34 cellular contexts compared by ENCODE assay signal in genomic region chr19:14659886-14660489, GRCh38. TPM values are rescaled to one million over a fixed set of nuclear protein-coding genes. Genes with fewer than 3 reads are reported as not detected.
"Had no signal": no experiment of that assay in that cellular context is flagged by ENCODE, and none has a peak within 500 bp of the region (broad histone marks: within the 10 kb centered on the region; RNA-seq: fewer than 3 reads in every experiment).

No MANE protein-coding gene starts in this region.

- FAIRE-seq: bronchial epithelial cell, TTC549 had no signal

- H3K36me3 ChIP-seq: ascending aorta, cardiac muscle cell had no signal

- H3K27me3 ChIP-seq: ascending aorta, cardiac muscle cell had no signal

- H3K4me1 ChIP-seq: ascending aorta had no signal

- H3K4me3 ChIP-seq: ascending aorta, cardiac muscle cell had no signal

- H3K9me3 ChIP-seq: ascending aorta had no signal

- ATAC-seq: activated CD4-positive, alpha-beta T cell treated with anti-CD3 and anti-CD28 coated beads for 36 hours; activated CD4-positive, CD25-positive, alpha-beta regulatory T cell treated with anti-CD3 and anti-CD28 coated beads, Interleukin-2, amount 50 U/mL, for 24 hours; activated CD8-positive, alpha-beta memory T cell treated with anti-CD3 and anti-CD28 coated beads, Interleukin-2, amount 10 ng/mL, durations not matched to agents 7 days and 5 days; activated CD8-positive, alpha-beta T cell treated with anti-CD3 and anti-CD28 coated beads, Interleukin-2, amount 10 ng/mL, durations not matched to agents 7 days and 5 days; activated naive CD8-positive, alpha-beta T cell treated with anti-CD3 and anti-CD28 coated beads, Interleukin-2, amount 50 U/mL, for 24 hours; WTC11 had no signal

- DNase-seq: activated CD4-positive, alpha-beta memory T cell treated with anti-CD3 and anti-CD28 coated beads, Interleukin-2, amount 10 ng/mL, durations not matched to agents 7 days and 5 days; activated CD4-positive, alpha-beta T cell treated with anti-CD3 and anti-CD28 coated beads for 1 hour; activated CD4-positive, alpha-beta T cell treated with anti-CD3 and anti-CD28 coated beads for 36 hours; activated CD4-positive, alpha-beta T cell treated with anti-CD3 and anti-CD28 coated beads for 48 hours; activated CD4-positive, alpha-beta T cell treated with anti-CD3 and anti-CD28 coated beads, Interleukin-2, amount 10 ng/mL, durations not matched to agents 7 days and 5 days; activated CD4-positive, alpha-beta T cell treated with anti-CD3 and anti-CD28 coated beads, Interleukin-2, amount 50 U/mL, for 48 hours; activated CD4-positive, CD25-positive, alpha-beta regulatory T cell; activated CD8-positive, alpha-beta memory T cell treated with anti-CD3 and anti-CD28 coated beads for 24 hours; activated CD8-positive, alpha-beta memory T cell treated with anti-CD3 and anti-CD28 coated beads, Interleukin-2, amount 10 ng/mL, durations not matched to agents 7 days and 5 days; activated CD8-positive, alpha-beta memory T cell treated with anti-CD3 and anti-CD28 coated beads, Interleukin-2, amount 50 U/mL, for 48 hours; activated CD8-positive, alpha-beta T cell treated with anti-CD3 and anti-CD28 coated beads, Interleukin-2, amount 10 ng/mL, durations not matched to agents 7 days and 5 days; activated effector memory CD4-positive, alpha-beta T cell treated with Interleukin-2 at 50 U/mL for 16 hours; activated gamma-delta T cell; activated naive CD4-positive, alpha-beta T cell treated with anti-CD3 and anti-CD28 coated beads, Interleukin-2, amount 10 ng/mL, durations not matched to agents 7 days and 5 days; activated naive CD4-positive, alpha-beta T cell treated with Interleukin-2 at 50 U/mL for 16 hours; activated naive CD8-positive, alpha-beta T cell treated with anti-CD3 and anti-CD28 coated beads, Interleukin-2, amount 10 ng/mL, durations not matched to agents 7 days and 5 days; activated naive CD8-positive, alpha-beta T cell treated with anti-CD3 and anti-CD28 coated beads, Interleukin-2, amount 50 U/mL, for 24 hours; activated T-cell treated with anti-CD3 and anti-CD28 coated beads, Interleukin-2, amount 50 U/mL, for 24 hours; activated T-cell treated with anti-CD3 and anti-CD28 coated beads, Interleukin-2, amount 50 U/mL, for 48 hours; amygdala; anterior cingulate cortex; caudate nucleus; cerebellar nuclear complex; T-helper 2 cell; T-helper 9 cell had no signal

- H3K27ac ChIP-seq: ascending aorta, cardiac muscle cell, VCaP had no signal

RNA-seq across cellular contexts. Expression of gene ADGRE3, which starts 14.7 kb away (rescaled TPM):
- total RNA-seq: activated CD4-positive, alpha-beta memory T cell treated with anti-CD3 and anti-CD28 coated beads, Interleukin-2, amount 10 ng/mL, durations not matched to agents 7 days and 5 days; activated CD4-positive, alpha-beta T cell treated with anti-CD3 and anti-CD28 coated beads, Interleukin-2, amount 10 ng/mL, durations not matched to agents 7 days and 5 days; activated CD8-positive, alpha-beta memory T cell treated with anti-CD3 and anti-CD28 coated beads, Interleukin-2, amount 10 ng/mL, durations not matched to agents 7 days and 5 days; activated CD8-positive, alpha-beta T cell treated with anti-CD3 and anti-CD28 coated beads, Interleukin-2, amount 10 ng/mL, durations not matched to agents 7 days and 5 days; activated naive CD8-positive, alpha-beta T cell treated with anti-CD3 and anti-CD28 coated beads, Interleukin-2, amount 10 ng/mL, durations not matched to agents 7 days and 5 days; activated T-helper 2 cell treated with anti-CD3 and anti-CD28 coated beads, Interferon-gamma antibody, Interleukin-2, Interleukin-4, amounts not matched to agents 10 μg/mL and 5 μg/mL and 100 μg/mL, durations not matched to agents 14 hours and 24 hours and 36 hours; ascending aorta; bronchial epithelial cell; cardiac muscle cell; chondrocyte; WTC11 had no signal
- polyA plus RNA-seq: cardiac muscle cell had no signal
